In genomic region chr1:112955678-112956502, GRCh38 we compare ENCODE assay signal across 8 cellular contexts. TPM values are rescaled to one million over a fixed set of nuclear protein-coding genes. Genes with fewer than 3 reads are reported as not detected.
A peak's percentile ranks its signal among the peaks of the same experiment; 100 is the strongest.
DNase-seq lines count a peak whose midpoint lies in the region; ATAC-seq, FAIRE-seq and TF ChIP-seq lines count a peak whose summit lies in the region.

Gene SLC16A1 (minus strand): TSS chr1:112956196. CDS start chr1:112929308, 26,888 bp downstream.

- 0% methylated on average over 15 of the region's 91 CpGs for WGBS in HepG2 (ENCODE audit: low lambda C conversion rate)

- peak within 1 kb of the TSS; percentile 99 for H3K27ac Mint-ChIP-seq in activated CD4-positive, alpha-beta T cell treated with anti-CD3 and anti-CD28 coated beads, Interleukin-2, amount 10 ng/mL, durations not matched to agents 7 days and 5 days

- no peak within 1 kb of the TSS for H2AFZ ChIP-seq in HepG2 (ENCODE audit: low read length)

- intact Hi-C loops in HepG2 (cut with micrococcal nuclease; ENCODE audit: unreplicated experiment): loop anchor here (1.0 to 5.0 kb wide), 4 partner anchors 71 to 239 kb away; partner anchors contain the start of gene PPM1J

- POLR2A ChIA-PET in activated CD4-positive, alpha-beta T cell treated with anti-CD3 and anti-CD28 coated beads, Interleukin-2, amount 10 ng/mL, durations not matched to agents 7 days and 5 days (lab: Charles Lee): interaction anchor here (0.5 to 1.3 kb wide), 4 partner anchors 19 to 117 kb away, joined by 3 to 6 read pairs (median 4); partner anchors contain the start of gene LRIG2
- POLR2A ChIA-PET in HepG2 (lab: Yijun Ruan, JAX): interaction anchor here (0.6 to 2.1 kb wide), 23 partner anchors 9 to 257 kb away, joined by 3 to 21 read pairs (median 4); partner anchors contain the start of genes LRIG2 and PPM1J

- H3K27me3 ChIP-seq in HepG2 (ENCODE audit: control insufficient read depth in 1 of 2, insufficient read depth in 2 of 2, low read length in 2 of 2): no peaks in the 10 kb centered on the region; a peak in 1 of 5 replicates

- peak within 1 kb of the TSS; percentile 87 for H3K9ac ChIP-seq in HepG2 (ENCODE audit: insufficient read depth, low read depth, low read length)

- no peaks in the 10 kb centered on the region for H3K9me3 ChIP-seq in HepG2 (ENCODE audit: low read length)

- peak within 1 kb of the TSS; percentile 87 for H3K27ac ChIP-seq in HepG2 (ENCODE audit: extremely low read length, insufficient read depth, low read length)

- H3K4me3 ChIP-seq in HepG2 (replicated peaks in 1 of 3; ENCODE audit: insufficient read depth in 1 of 3, low read depth in 2 of 3, low read length in 3 of 3): peak within 1 kb of the TSS; percentile 78 to 91 (median 83)

- peaks cover 60% of the 10 kb centered on the region for H3K4me1 Mint-ChIP-seq in activated CD4-positive, alpha-beta T cell treated with anti-CD3 and anti-CD28 coated beads, Interleukin-2, amount 10 ng/mL, durations not matched to agents 7 days and 5 days

- DNase-seq in CD1c-positive myeloid dendritic cell (ENCODE audit: extremely low spot score) (peak; percentile 94), NCI-H69 (lab: John Stamatoyannopoulos, UW) (peak; percentile 94), dedifferentiated amniotic fluid mesenchymal stem cell (ENCODE audit: extremely low spot score) (peak; percentile 93), HepG2 (ENCODE audit: low spot score) (peak; percentile 82)
- DNase-seq in activated CD4-positive, alpha-beta T cell treated with anti-CD3 and anti-CD28 coated beads, Interleukin-2, amount 10 ng/mL, durations not matched to agents 7 days and 5 days: peak; percentile 91
- peak; percentile 86 to 88 for DNase-seq in stimulated activated CD4-positive, alpha-beta T cell treated with anti-CD3 and anti-CD28 coated beads, Interleukin-2, amount 100 ng/mL, for 48 hours

- TF ChIP-seq RAD21 in HepG2 (CRISPR knock-in tag; IDR thresholded peaks at IDR 0.05): peak; percentile 60; the same call in 1 of the 2 replicates

- peak; percentile 75 for ATAC-seq in GM19395 (IDR thresholded peaks at IDR 0.05; ENCODE audit: unreplicated experiment)
- peak; percentile 32 for ATAC-seq in HG03558 (IDR thresholded peaks at IDR 0.05; ENCODE audit: extremely low read depth, unreplicated experiment)
- ATAC-seq in HepG2: peak; percentile 85

- H3K36me3 ChIP-seq in HepG2 (replicated peaks in 1 of 2; ENCODE audit: control insufficient read depth in 1 of 2, insufficient read depth in 2 of 2, low read length in 2 of 2): peaks cover 0 to 7% of the 10 kb centered on the region in 2 experiments; a peak in 1 of 5 replicates

- CTCF ChIA-PET in activated CD4-positive, alpha-beta T cell treated with anti-CD3 and anti-CD28 coated beads, Interleukin-2, amount 10 ng/mL, durations not matched to agents 7 days and 5 days (lab: Charles Lee): interaction anchor here (0.6 to 2.4 kb wide), 6 partner anchors 10 to 908 kb away, joined by 3 to 8 read pairs (median 4); partner anchors contain the start of gene LRIG2
- CTCF ChIA-PET in HepG2 (lab: Yijun Ruan, JAX; ENCODE audit: low intra/inter-chr PET ratio, low total read pairs): interaction anchor here (1.8 kb wide), 1 partner anchor 75 kb away, joined by 6 read pairs; no protein-coding TSS in a partner anchor

- peaks cover 47% of the 10 kb centered on the region for H4K20me1 ChIP-seq in HepG2 (ENCODE audit: insufficient read depth, low read length)

- peaks cover 32% of the 10 kb centered on the region for H3K36me3 Mint-ChIP-seq in activated CD4-positive, alpha-beta T cell treated with anti-CD3 and anti-CD28 coated beads, Interleukin-2, amount 10 ng/mL, durations not matched to agents 7 days and 5 days (ENCODE audit: low read depth)

- H3K9me3 Mint-ChIP-seq in activated CD4-positive, alpha-beta T cell treated with anti-CD3 and anti-CD28 coated beads, Interleukin-2, amount 10 ng/mL, durations not matched to agents 7 days and 5 days: no peaks in the 10 kb centered on the region

- peak; percentile 97 to 99 for TF ChIP-seq POLR2A in HepG2 (IDR thresholded peaks at IDR 0.05; ENCODE audit: insufficient read depth in 1 of 2, low read depth in 2 of 2, low read length in 2 of 2)

- H3K4me3 Mint-ChIP-seq in activated CD4-positive, alpha-beta T cell treated with anti-CD3 and anti-CD28 coated beads, Interleukin-2, amount 10 ng/mL, durations not matched to agents 7 days and 5 days: peak within 1 kb of the TSS; percentile 80

- no peak for FAIRE-seq in HepG2 (lab: Jason Lieb, UNC)

- TF ChIP-seq EP300 in HepG2 (IDR thresholded peaks at IDR 0.05; ENCODE audit: low read depth in 2 of 2, low read length in 2 of 2): peak in 1 of 2 experiments; percentile 41; a peak in 1 of 4 replicates
- TF ChIP-seq EP300 in HepG2 (CRISPR knock-in tag; IDR thresholded peaks at IDR 0.05; ENCODE audit: borderline replicate concordance): no peak

- H3K4me2 ChIP-seq in HepG2 (ENCODE audit: low read depth, low read length): peak within 1 kb of the TSS; percentile 81

- peak; percentile 69 for TF ChIP-seq CTCF in HepG2 (CRISPR knock-in tag; IDR thresholded peaks at IDR 0.05)

- no TSS peak for BruUV-seq in HepG2 (replicated peaks; lab: Mats Ljungman, UMichigan)

- no peaks in the 10 kb centered on the region for H3K27me3 Mint-ChIP-seq in activated CD4-positive, alpha-beta T cell treated with anti-CD3 and anti-CD28 coated beads, Interleukin-2, amount 10 ng/mL, durations not matched to agents 7 days and 5 days

- in situ Hi-C loops in HepG2 (cut with HindIII; ENCODE audit: extremely low pct_ligation_motif_present, low pct_unique_long_range_greater_than_20kb): no loop called here

- peaks cover 69% of the 10 kb centered on the region for H3K4me1 ChIP-seq in HepG2 (ENCODE audit: insufficient read depth, low read length)

- peaks cover 91% of the 10 kb centered on the region for H3K79me2 ChIP-seq in HepG2 (ENCODE audit: insufficient read depth, low read length)

TF ChIP-seq in HepG2, 621 proteins besides CTCF, POLR2A, EP300 and RAD21 (continues in another document):
- TF ChIP-seq ZBTB44 (CRISPR knock-in tag; IDR thresholded peaks at IDR 0.05) (peak; percentile 82; the same call in 1 of the 2 replicates), HDAC6 (IDR thresholded peaks at IDR 0.05; ENCODE audit: low read depth, low read length) (no peak), ZNF3 (CRISPR knock-in tag; IDR thresholded peaks at IDR 0.05) (no peak), ZBTB8A (CRISPR knock-in tag; IDR thresholded peaks at IDR 0.05; ENCODE audit: borderline replicate concordance, low read depth) (0 out of 2 replicates have a peak, but pooled peaks have one; percentile 23), ZNF484 (CRISPR knock-in tag; IDR thresholded peaks at IDR 0.05; ENCODE audit: borderline replicate concordance, low read depth) (no peak), ZNF605 (CRISPR knock-in tag; IDR thresholded peaks at IDR 0.05) (peak; percentile 72; the same call in 1 of the 2 replicates), MAZ (IDR thresholded peaks at IDR 0.05; ENCODE audit: borderline replicate concordance, low read depth, low read length) (peak; percentile 92), MAZ (CRISPR knock-in tag; IDR thresholded peaks at IDR 0.05; ENCODE audit: low read depth) (peak; percentile 94), ZNF24 (IDR thresholded peaks at IDR 0.05) (no peak), ZNF580 (CRISPR knock-in tag; IDR thresholded peaks at IDR 0.05; ENCODE audit: borderline replicate concordance, low read depth) (peak; percentile 22; the same call in 1 of the 2 replicates)

RNA-seq across cellular contexts. Expression of gene SLC16A1, which starts in this region (rescaled TPM):
- total RNA-seq in activated CD4-positive, alpha-beta T cell treated with anti-CD3 and anti-CD28 coated beads, Interleukin-2, amount 10 ng/mL, durations not matched to agents 7 days and 5 days: 10 to 100 TPM; 54.0 to 55.4 TPM
- 67.0 and 106 TPM in 2 replicates for total RNA-seq in HepG2 (2016; rRNA removed; fragmentation: Illumina TruSeq; extraction: Trizol)
- total RNA-seq in HepG2 (2016; cell fraction: cytosol; rRNA removed; fragmentation: Illumina TruSeq; extraction: Trizol; ENCODE audit: low read depth): 5.3 and 6.0 TPM in 2 replicates
- total RNA-seq in HepG2 (2016; cell fraction: insoluble cytoplasmic fraction; rRNA removed; fragmentation: Illumina TruSeq; extraction: Trizol): 65.8 and 105 TPM in 2 replicates
- 15.3 and 18.4 TPM in 2 replicates for total RNA-seq in HepG2 (2016; cell fraction: membrane; rRNA removed; fragmentation: Illumina TruSeq; extraction: Trizol)
- 102 and 125 TPM in 2 replicates for total RNA-seq in HepG2 (2016; cell fraction: nucleus; rRNA removed; fragmentation: Illumina TruSeq; extraction: Trizol)
- 135 and 142 TPM in 2 replicates for polyA plus RNA-seq in HepG2 (2011; rRNA removed)
- polyA plus RNA-seq in HepG2 (2011; cell fraction: cytosol; rRNA removed): 110 and 155 TPM in 2 replicates
- 50.4 and 50.5 TPM in 2 replicates for polyA plus RNA-seq in HepG2 (2011; cell fraction: nucleus; rRNA removed)
- 134 and 147 TPM in 2 replicates for polyA plus RNA-seq in HepG2 (2012)
- 3.0 and 3.3 TPM in 2 replicates for polyA plus RNA-seq in HepG2 (2016; cell fraction: cytosol; fragmentation: Illumina TruSeq; extraction: Trizol; ENCODE audit: low read depth)
- polyA plus RNA-seq in HepG2 (2016; cell fraction: insoluble cytoplasmic fraction; fragmentation: Illumina TruSeq; extraction: Trizol; ENCODE audit: low read depth): 49.1 and 53.6 TPM in 2 replicates
- 8.1 and 9.3 TPM in 2 replicates for polyA plus RNA-seq in HepG2 (2016; cell fraction: membrane; fragmentation: Illumina TruSeq; extraction: Trizol; ENCODE audit: low read depth)
- polyA plus RNA-seq in HepG2 (2016; cell fraction: nucleus; fragmentation: Illumina TruSeq; extraction: Trizol; ENCODE audit: insufficient read depth, low read depth): 109 and 119 TPM in 2 replicates
- polyA minus RNA-seq in HepG2 (2011; rRNA and poly(A)+ RNA removed; ENCODE audit: low replicate concordance): 467 and 535 TPM in 2 replicates
- polyA minus RNA-seq in HepG2 (2011; cell fraction: cytosol; rRNA and poly(A)+ RNA removed): 185 and 199 TPM in 2 replicates
- 108 and 115 TPM in 2 replicates for polyA minus RNA-seq in HepG2 (2011; cell fraction: nucleus; rRNA and poly(A)+ RNA removed)

Comparison
In these comparisons a context has a peak if more than half of its experiments do, and no peak if none do; other contexts are left out.
1. Peak in every context shown above with its lines: DNase-seq, ATAC-seq, H3K4me3 ChIP-seq and H3K27ac ChIP-seq.
2. ATAC-seq: peak in every context shown above with its lines; median percentile 85 in HepG2; 75 in GM19395; 32 in HG03558.